Comparison of ENCODE assay signal across 19 cellular contexts in the genomic region with DNA sequence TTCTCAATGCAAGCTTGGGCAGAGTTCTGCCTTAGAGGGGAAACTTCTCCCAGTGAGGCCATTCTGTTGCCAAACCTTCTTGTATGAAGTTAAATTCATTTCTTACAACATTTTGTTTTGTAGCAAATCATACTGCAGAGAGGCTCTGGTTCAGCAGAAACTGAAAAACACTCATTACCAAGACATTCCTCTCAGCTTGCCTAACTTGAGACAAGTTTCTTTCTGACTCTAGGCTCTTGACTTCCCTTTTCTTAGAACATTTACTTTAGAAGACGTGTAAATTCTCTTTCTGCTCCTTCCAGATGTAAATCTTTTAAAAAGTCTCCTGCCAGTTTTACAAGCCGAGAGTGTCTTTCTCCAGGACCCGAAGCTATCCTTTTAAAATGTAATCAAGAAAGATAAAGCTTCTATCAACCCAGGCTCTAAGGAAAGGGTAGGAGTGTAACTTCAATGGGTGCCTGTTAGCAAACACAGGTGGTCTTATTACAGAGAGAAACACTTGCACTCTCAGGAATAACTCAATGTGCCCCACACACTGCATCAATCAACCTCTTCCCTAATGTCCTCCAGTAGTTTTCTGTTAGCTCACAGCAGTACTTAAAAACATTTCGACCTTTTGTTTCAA.
DNase-seq lines count a peak whose midpoint lies in the region; ATAC-seq and TF ChIP-seq lines count a peak whose summit lies in the region.
"Had no signal": no experiment of that assay in that cellular context is flagged by ENCODE, and none has a peak within 500 bp of the region (broad histone marks: within the 10 kb centered on the region; RNA-seq: fewer than 3 reads in every experiment).

No MANE protein-coding gene starts in this region.

- WGBS in hepatocyte (ENCODE audit: low lambda C conversion rate, missing lambda C conversion rate): 8% methylated on average over 4 of the region's 4 CpGs
- 22 to 38% (median 28%) methylated on average over 3 to 4 of the region's 4 CpGs for WGBS in adrenal gland, 4 donors

- TF ChIP-seq POLR2A in adrenal gland (IDR thresholded peaks at IDR 0.05): no peak

- intact Hi-C loops in adrenal gland (cut with DNase I): no loop called here

- ATAC-seq in GM18519 (IDR thresholded peaks at IDR 0.05; ENCODE audit: low FRiP score, unreplicated experiment) (peak; percentile 94), GM21786 (IDR thresholded peaks at IDR 0.05; ENCODE audit: unreplicated experiment) (peak; percentile 75), HG03520 (IDR thresholded peaks at IDR 0.05; ENCODE audit: unreplicated experiment) (peak; percentile 68), HG02763 (IDR thresholded peaks at IDR 0.05; ENCODE audit: unreplicated experiment) (no peak), GM19023 (IDR thresholded peaks at IDR 0.05; ENCODE audit: unreplicated experiment) (no peak), HG02981 (IDR thresholded peaks at IDR 0.05; ENCODE audit: unreplicated experiment) (no peak)
- ATAC-seq: activated CD8-positive, alpha-beta T cell treated with anti-CD3 and anti-CD28 coated beads for 36 hours; activated T-cell treated with anti-CD3 and anti-CD28 coated beads, Interleukin-2, amount 50 U/mL, for 72 hours had no signal

- no peaks in the 10 kb centered on the region for H3K4me1 ChIP-seq in hepatocyte (ENCODE audit: insufficient read depth)
- no peaks in the 10 kb centered on the region for H3K4me1 ChIP-seq in adrenal gland (replicated peaks in 1 of 2)
- H3K4me1 ChIP-seq: breast epithelium, parathyroid adenoma had no signal

- H3K36me3 ChIP-seq in hepatocyte (replicated peaks; ENCODE audit: insufficient read depth, low read depth) (no peaks in the 10 kb centered on the region), adrenal gland (replicated peaks in 1 of 2) (no peaks in the 10 kb centered on the region)
- H3K36me3 ChIP-seq: breast epithelium had no signal

- H3K4me2 ChIP-seq in hepatocyte: no peak overlapping the region

- H3K27ac ChIP-seq in hepatocyte (peak overlapping the region; percentile 3), adrenal gland (no peak overlapping the region)
- H3K27ac ChIP-seq: breast epithelium, parathyroid adenoma had no signal

- DNase-seq in hepatocyte (ENCODE audit: low spot score): no peak
- no peak for DNase-seq in adrenal gland
- DNase-seq: activated B cell treated with CpG ODN at 0.5 μM for 24 hours; activated CD8-positive, alpha-beta T cell treated with anti-CD3 and anti-CD28 coated beads for 36 hours; activated naive CD8-positive, alpha-beta T cell treated with anti-CD3 and anti-CD28 coated beads for 36 hours; activated T-cell treated with anti-CD3 and anti-CD28 coated beads, Interleukin-2, amount 50 U/mL, for 72 hours; CD4-positive, alpha-beta T cell; dermis blood vessel endothelial cell; NCI-H1436 treated with DMSO at 0.1 percent for 48 hours; Right ventricle myocardium superior; stimulated activated CD4-positive, alpha-beta T cell treated with anti-CD3 and anti-CD28 coated beads, Interleukin-4, amount 100 ng/mL, for 1 hour had no signal

- H3K9me3 ChIP-seq in hepatocyte (ENCODE audit: low read depth) (no peaks in the 10 kb centered on the region), adrenal gland (replicated peaks in 1 of 3) (no peaks in the 10 kb centered on the region)

- H3K4me3 ChIP-seq in hepatocyte: no peak overlapping the region
- H3K4me3 ChIP-seq in adrenal gland: no peak overlapping the region
- H3K4me3 ChIP-seq: breast epithelium had no signal

- no peaks in the 10 kb centered on the region for H3K9me2 ChIP-seq in hepatocyte (replicated peaks; ENCODE audit: insufficient read depth)

- no peak for TF ChIP-seq CTCF in hepatocyte (IDR thresholded peaks at IDR 0.05; ENCODE audit: poor library complexity)
- TF ChIP-seq CTCF in adrenal gland (IDR thresholded peaks at IDR 0.05): no peak

- H3K79me2 ChIP-seq in hepatocyte: no peaks in the 10 kb centered on the region
- H3K79me2 ChIP-seq: parathyroid adenoma had no signal

- H3K27me3 ChIP-seq in hepatocyte (no peaks in the 10 kb centered on the region), adrenal gland (no peaks in the 10 kb centered on the region)
- H3K27me3 ChIP-seq: breast epithelium had no signal

- H2AFZ ChIP-seq in hepatocyte: no peak overlapping the region
- H2AFZ ChIP-seq: parathyroid adenoma had no signal

- H4K20me1 ChIP-seq in hepatocyte (ENCODE audit: insufficient read depth, poor library complexity, severe bottlenecking): no peaks in the 10 kb centered on the region

Comparison
In these comparisons a context has a peak if more than half of its experiments do, and no peak if none do; other contexts are left out.
1. ATAC-seq: peak in GM18519 (single experiment), GM21786 (single experiment) and HG03520 (single experiment); none in HG02763 (single experiment), GM19023 (single experiment) and HG02981 (single experiment).